ENCODE assay signal across 25 cellular contexts in genomic region chr13:113183450-113184129, GRCh38. TPM values are rescaled to one million over a fixed set of nuclear protein-coding genes. Genes with fewer than 3 reads are reported as not detected.
DNase-seq lines count a peak whose midpoint lies in the region; ATAC-seq, FAIRE-seq and TF ChIP-seq lines count a peak whose summit lies in the region.
"Had no signal": no experiment of that assay in that cellular context is flagged by ENCODE, and none has a peak within 500 bp of the region (broad histone marks: within the 10 kb centered on the region; RNA-seq: fewer than 3 reads in every experiment).

No MANE protein-coding gene starts in this region.

- intact Hi-C loops in CD4-positive, alpha-beta T cell (cut with DNase I, micrococcal nuclease): no loop called here
- intact Hi-C loops in HepG2 (cut with micrococcal nuclease; ENCODE audit: unreplicated experiment): loop anchor here (5.0 kb wide), 1 partner anchor 61 kb away; the partner anchor contains the start of gene F10

- H3K27me3 Mint-ChIP-seq in CD4-positive, alpha-beta T cell: no peaks in the 10 kb centered on the region
- H3K27me3 Mint-ChIP-seq in chondrocyte (ENCODE audit: low read depth): no peaks in the 10 kb centered on the region

- CTCF ChIA-PET in CD4-positive, alpha-beta T cell (lab: Charles Lee): no interaction called here
- CTCF ChIA-PET in HepG2 (lab: Yijun Ruan, JAX; ENCODE audit: low intra/inter-chr PET ratio, low total read pairs): no interaction called here

- no peaks in the 10 kb centered on the region for H3K27me3 ChIP-seq in CD4-positive, alpha-beta T cell (ENCODE audit: control insufficient read depth, insufficient read depth, low read length)
- no peaks in the 10 kb centered on the region for H3K27me3 ChIP-seq in HepG2 (ENCODE audit: control insufficient read depth in 1 of 2, insufficient read depth in 2 of 2, low read length in 2 of 2)
- H3K27me3 ChIP-seq: gastroesophageal sphincter, testis had no signal

- H3K4me2 ChIP-seq in HepG2 (ENCODE audit: low read depth, low read length): peak overlapping the region; percentile 57

- peaks cover 56% of the 10 kb centered on the region for H3K4me1 Mint-ChIP-seq in CD4-positive, alpha-beta T cell (ENCODE audit: low read depth)
- H3K4me1 Mint-ChIP-seq in chondrocyte (ENCODE audit: low read depth): peaks cover 59% of the 10 kb centered on the region

- no peak for ATAC-seq in CD4-positive, alpha-beta T cell (ENCODE audit: poor library complexity)
- ATAC-seq in HepG2 (peak; percentile 96), GM18873 (IDR thresholded peaks at IDR 0.05; ENCODE audit: low FRiP score, unreplicated experiment) (no peak)
- ATAC-seq: gastroesophageal sphincter, K562 had no signal

- no peak for TF ChIP-seq RAD21 in HepG2 (CRISPR knock-in tag; IDR thresholded peaks at IDR 0.05)

- peak overlapping the region; percentile 74 for H3K27ac Mint-ChIP-seq in CD4-positive, alpha-beta T cell
- H3K27ac Mint-ChIP-seq in chondrocyte (ENCODE audit: unreplicated experiment): peak overlapping the region; percentile 49

- peaks cover 30% of the 10 kb centered on the region for H3K4me1 ChIP-seq in HepG2 (ENCODE audit: insufficient read depth, low read length)
- H3K4me1 ChIP-seq: gastroesophageal sphincter had no signal

- no peaks in the 10 kb centered on the region for H3K9me3 ChIP-seq in CD4-positive, alpha-beta T cell (ENCODE audit: control insufficient read depth, low read length)
- no peaks in the 10 kb centered on the region for H3K9me3 ChIP-seq in HepG2 (ENCODE audit: low read length)
- H3K9me3 ChIP-seq: gastroesophageal sphincter, testis had no signal

- H3K79me2 ChIP-seq in HepG2 (ENCODE audit: insufficient read depth, low read length): peaks cover 4% of the 10 kb centered on the region

- TF ChIP-seq EP300 in HepG2 (IDR thresholded peaks at IDR 0.05; ENCODE audit: low read depth in 2 of 2, low read length in 2 of 2) (peak in 1 of 2 experiments; percentile 30; a peak in 2 of 4 replicates), HepG2 (CRISPR knock-in tag; IDR thresholded peaks at IDR 0.05; ENCODE audit: borderline replicate concordance) (no peak; the same call in 1 of the 2 replicates)

- H4K20me1 ChIP-seq in HepG2 (ENCODE audit: insufficient read depth, low read length): no peaks in the 10 kb centered on the region; the same call in 1 of the 2 replicates

- no peaks in the 10 kb centered on the region for H3K9me3 Mint-ChIP-seq in CD4-positive, alpha-beta T cell
- no peaks in the 10 kb centered on the region for H3K9me3 Mint-ChIP-seq in chondrocyte (ENCODE audit: low read depth)

- no peak overlapping the region for H3K27ac ChIP-seq in CD4-positive, alpha-beta T cell (ENCODE audit: low read depth, low read length)
- H3K27ac ChIP-seq in HepG2 (ENCODE audit: extremely low read length, insufficient read depth, low read length): peak overlapping the region; percentile 87
- H3K27ac ChIP-seq: gastroesophageal sphincter, GM23248, testis had no signal

- peak overlapping the region; percentile 42 for H3K4me3 Mint-ChIP-seq in CD4-positive, alpha-beta T cell
- H3K4me3 Mint-ChIP-seq in chondrocyte (ENCODE audit: unreplicated experiment): no peak overlapping the region

- no peak overlapping the region for H2AFZ ChIP-seq in HepG2 (ENCODE audit: low read length)
- H2AFZ ChIP-seq: GM23248 had no signal

- POLR2A ChIA-PET in CD4-positive, alpha-beta T cell (lab: Charles Lee): interaction anchor here (0.9 to 1.1 kb wide), 2 partner anchors 20 to 26 kb away, joined by 3 to 6 read pairs; partner anchors contain the start of gene CUL4A
- POLR2A ChIA-PET in HepG2 (lab: Yijun Ruan, JAX): interaction anchor here (0.7 to 2.4 kb wide), 12 partner anchors 10 to 61 kb away, joined by 3 to 16 read pairs (median 4); partner anchors contain the start of genes CUL4A, F10, PCID2 and PROZ

- no peak for TF ChIP-seq CTCF in CD4-positive, alpha-beta T cell (IDR thresholded peaks at IDR 0.05)
- TF ChIP-seq CTCF in chondrocyte (IDR thresholded peaks at IDR 0.05): no peak
- TF ChIP-seq CTCF in HepG2 (CRISPR knock-in tag; IDR thresholded peaks at IDR 0.05): no peak

- peak overlapping the region; percentile 50 for H3K9ac ChIP-seq in HepG2 (ENCODE audit: insufficient read depth, low read depth, low read length)
- H3K9ac ChIP-seq: GM23248 had no signal

- H3K4me3 ChIP-seq in HepG2 (replicated peaks in 1 of 3; ENCODE audit: insufficient read depth in 1 of 3, low read depth in 2 of 3, low read length in 3 of 3): peak overlapping the region in 1 of 3 experiments; percentile 39; a peak in 2 of 6 replicates
- H3K4me3 ChIP-seq: gastroesophageal sphincter, GM23248, K562, skin epidermis, testis had no signal

- no peak for DNase-seq in CD4-positive, alpha-beta T cell
- DNase-seq in HuH-7.5 (ENCODE audit: low spot score): peak; percentile 51
- no peak for DNase-seq in chondrocyte (ENCODE audit: low spot score)
- DNase-seq in HepG2 (ENCODE audit: low spot score): peak; percentile 85
- no peak for DNase-seq in Ammon's horn (ENCODE audit: low spot score)
- no peak for DNase-seq in COLO668 (lab: John Stamatoyannopoulos, UW; ENCODE audit: unreplicated experiment)
- no peak for DNase-seq in A172 (ENCODE audit: low spot score)
- DNase-seq: activated CD4-positive, alpha-beta T cell treated with anti-CD3 and anti-CD28 coated beads for 1 hour; AML-193; cerebellar nuclear complex; DMS153; GM23248; NCI-H2029 treated with DMSO at 0.1 percent for 48 hours; NCI-H524; SIG-M5; stimulated activated CD4-positive, alpha-beta T cell treated with anti-CD3 and anti-CD28 coated beads, Interleukin-4, amount 100 ng/mL, for 4 hours; stimulated activated CD8-positive, alpha-beta memory T cell treated with anti-CD3 and anti-CD28 coated beads, Interleukin-4, amount 100 ng/mL, for 48 hours; testis had no signal

- FAIRE-seq in HepG2 (lab: Jason Lieb, UNC): peak; percentile 93
- FAIRE-seq: K562 had no signal

- peaks cover 31 to 64% of the 10 kb centered on the region in 2 experiments for H3K36me3 ChIP-seq in HepG2 (replicated peaks in 1 of 2; ENCODE audit: control insufficient read depth in 1 of 2, insufficient read depth in 2 of 2, low read length in 2 of 2)

- 2% methylated on average over 14 of the region's 14 CpGs for WGBS in HepG2 (ENCODE audit: low lambda C conversion rate)

- peak in 1 of 2 experiments; percentile 50; a peak in 1 of 4 replicates for TF ChIP-seq POLR2A in HepG2 (IDR thresholded peaks at IDR 0.05; ENCODE audit: insufficient read depth in 1 of 2, low read depth in 2 of 2, low read length in 2 of 2)

- TSS peak; percentile 39 for BruUV-seq in HepG2 (replicated peaks; lab: Mats Ljungman, UMichigan)

- in situ Hi-C loops in HepG2 (cut with HindIII; ENCODE audit: extremely low pct_ligation_motif_present, low pct_unique_long_range_greater_than_20kb): no loop called here

- H3K36me3 Mint-ChIP-seq in CD4-positive, alpha-beta T cell (ENCODE audit: low read depth): peaks cover 84% of the 10 kb centered on the region
- H3K36me3 Mint-ChIP-seq in chondrocyte (ENCODE audit: low read depth): peaks cover 17% of the 10 kb centered on the region

RNA-seq across cellular contexts. Expression of gene PCID2, which starts 24.9 kb away (rescaled TPM):
- 10 to 100 TPM; 33.6 to 33.7 TPM for total RNA-seq in CD4-positive, alpha-beta T cell
- 32.9 to 42.8 TPM (median 33.7 TPM) in 3 replicates for total RNA-seq in chondrocyte
- total RNA-seq in HepG2 (2016; rRNA removed; fragmentation: Illumina TruSeq; extraction: Trizol): 65.0 and 76.4 TPM in 2 replicates
- total RNA-seq in HepG2 (2016; cell fraction: cytosol; rRNA removed; fragmentation: Illumina TruSeq; extraction: Trizol; ENCODE audit: low read depth): 16.3 and 17.9 TPM in 2 replicates
- 67.6 and 78.5 TPM in 2 replicates for total RNA-seq in HepG2 (2016; cell fraction: insoluble cytoplasmic fraction; rRNA removed; fragmentation: Illumina TruSeq; extraction: Trizol)
- total RNA-seq in HepG2 (2016; cell fraction: membrane; rRNA removed; fragmentation: Illumina TruSeq; extraction: Trizol): 25.4 and 26.5 TPM in 2 replicates
- 58.5 and 66.9 TPM in 2 replicates for total RNA-seq in HepG2 (2016; cell fraction: nucleus; rRNA removed; fragmentation: Illumina TruSeq; extraction: Trizol)
- 104 and 111 TPM in 2 replicates for polyA plus RNA-seq in HepG2 (2011; rRNA removed)
- 47.7 and 57.2 TPM in 2 replicates for polyA plus RNA-seq in HepG2 (2011; cell fraction: cytosol; rRNA removed)
- 185 and 190 TPM in 2 replicates for polyA plus RNA-seq in HepG2 (2011; cell fraction: nucleus; rRNA removed)
- polyA plus RNA-seq in HepG2 (2012): 56.8 and 63.4 TPM in 2 replicates
- 9.0 and 9.1 TPM in 2 replicates for polyA plus RNA-seq in HepG2 (2016; cell fraction: cytosol; fragmentation: Illumina TruSeq; extraction: Trizol; ENCODE audit: low read depth)
- 68.7 and 72.7 TPM in 2 replicates for polyA plus RNA-seq in HepG2 (2016; cell fraction: insoluble cytoplasmic fraction; fragmentation: Illumina TruSeq; extraction: Trizol; ENCODE audit: low read depth)
- polyA plus RNA-seq in HepG2 (2016; cell fraction: membrane; fragmentation: Illumina TruSeq; extraction: Trizol; ENCODE audit: low read depth): 14.2 and 15.6 TPM in 2 replicates
- 89.2 and 96.9 TPM in 2 replicates for polyA plus RNA-seq in HepG2 (2016; cell fraction: nucleus; fragmentation: Illumina TruSeq; extraction: Trizol; ENCODE audit: insufficient read depth, low read depth)
- 52.5 and 174 TPM in 2 replicates for polyA minus RNA-seq in HepG2 (2011; rRNA and poly(A)+ RNA removed; ENCODE audit: low replicate concordance)
- polyA minus RNA-seq in HepG2 (2011; cell fraction: cytosol; rRNA and poly(A)+ RNA removed): 23.5 and 34.0 TPM in 2 replicates
- 161 and 207 TPM in 2 replicates for polyA minus RNA-seq in HepG2 (2011; cell fraction: nucleus; rRNA and poly(A)+ RNA removed)
- total RNA-seq in A172 (2014; rRNA removed; shearing (Covaris generic)): 215 and 265 TPM in 2 replicates

RNA-seq across cellular contexts. Expression of gene PROZ, which starts 25.1 kb away (rescaled TPM):
- not detected for total RNA-seq in CD4-positive, alpha-beta T cell
- not detected in 3 replicates for total RNA-seq in chondrocyte
- 2.1 and 5.6 TPM in 2 replicates for total RNA-seq in HepG2 (2016; rRNA removed; fragmentation: Illumina TruSeq; extraction: Trizol)
- 0.20 and 0.35 TPM in 2 replicates for total RNA-seq in HepG2 (2016; cell fraction: cytosol; rRNA removed; fragmentation: Illumina TruSeq; extraction: Trizol; ENCODE audit: low read depth)
- 1.9 and 5.3 TPM in 2 replicates for total RNA-seq in HepG2 (2016; cell fraction: insoluble cytoplasmic fraction; rRNA removed; fragmentation: Illumina TruSeq; extraction: Trizol)
- 0.62 and 0.93 TPM in 2 replicates for total RNA-seq in HepG2 (2016; cell fraction: membrane; rRNA removed; fragmentation: Illumina TruSeq; extraction: Trizol)
- 3.0 and 4.0 TPM in 2 replicates for total RNA-seq in HepG2 (2016; cell fraction: nucleus; rRNA removed; fragmentation: Illumina TruSeq; extraction: Trizol)
- 22.5 and 26.1 TPM in 2 replicates for polyA plus RNA-seq in HepG2 (2011; rRNA removed)
- polyA plus RNA-seq in HepG2 (2011; cell fraction: cytosol; rRNA removed): 14.4 and 16.0 TPM in 2 replicates
- polyA plus RNA-seq in HepG2 (2011; cell fraction: nucleus; rRNA removed): 45.5 and 49.7 TPM in 2 replicates
- 12.7 and 14.1 TPM in 2 replicates for polyA plus RNA-seq in HepG2 (2012)
- 0.23 and 0.67 TPM in 2 replicates for polyA plus RNA-seq in HepG2 (2016; cell fraction: cytosol; fragmentation: Illumina TruSeq; extraction: Trizol; ENCODE audit: low read depth)
- 1.6 and 2.1 TPM in 2 replicates for polyA plus RNA-seq in HepG2 (2016; cell fraction: insoluble cytoplasmic fraction; fragmentation: Illumina TruSeq; extraction: Trizol; ENCODE audit: low read depth)
- polyA plus RNA-seq in HepG2 (2016; cell fraction: membrane; fragmentation: Illumina TruSeq; extraction: Trizol; ENCODE audit: low read depth): 0.70 and 0.93 TPM in 2 replicates
- polyA plus RNA-seq in HepG2 (2016; cell fraction: nucleus; fragmentation: Illumina TruSeq; extraction: Trizol; ENCODE audit: insufficient read depth, low read depth): 10.7 and 11.6 TPM in 2 replicates
- polyA minus RNA-seq in HepG2 (2011; rRNA and poly(A)+ RNA removed; ENCODE audit: low replicate concordance): 5.4 TPM in 1 of 2 replicates, not detected in the other
- polyA minus RNA-seq in HepG2 (2011; cell fraction: cytosol; rRNA and poly(A)+ RNA removed): 4.9 and 8.4 TPM in 2 replicates
- 3.1 and 4.4 TPM in 2 replicates for polyA minus RNA-seq in HepG2 (2011; cell fraction: nucleus; rRNA and poly(A)+ RNA removed)
- not detected in 2 replicates for total RNA-seq in A172 (2014; rRNA removed; shearing (Covaris generic))
- total RNA-seq: gastroesophageal sphincter, GM23248, K562, lower leg skin, myocyte, posterior vena cava had no signal
- polyA plus RNA-seq: GM23248, K562 had no signal

RNA-seq across cellular contexts. Expression of gene CUL4A, which starts 25.8 kb away (rescaled TPM):
- 10 to 100 TPM; 54.6 to 56.6 TPM for total RNA-seq in CD4-positive, alpha-beta T cell
- total RNA-seq in chondrocyte (63.7 to 64.6 TPM (median 64.1 TPM) in 3 replicates), HepG2 (2016; rRNA removed; fragmentation: Illumina TruSeq; extraction: Trizol) (75.3 and 95.5 TPM in 2 replicates)
- 28.8 and 32.0 TPM in 2 replicates for total RNA-seq in HepG2 (2016; cell fraction: cytosol; rRNA removed; fragmentation: Illumina TruSeq; extraction: Trizol; ENCODE audit: low read depth)
- 69.1 and 83.4 TPM in 2 replicates for total RNA-seq in HepG2 (2016; cell fraction: insoluble cytoplasmic fraction; rRNA removed; fragmentation: Illumina TruSeq; extraction: Trizol)
- 51.1 and 52.1 TPM in 2 replicates for total RNA-seq in HepG2 (2016; cell fraction: membrane; rRNA removed; fragmentation: Illumina TruSeq; extraction: Trizol)
- 55.3 and 56.2 TPM in 2 replicates for total RNA-seq in HepG2 (2016; cell fraction: nucleus; rRNA removed; fragmentation: Illumina TruSeq; extraction: Trizol)
- 51.2 and 60.8 TPM in 2 replicates for polyA plus RNA-seq in HepG2 (2011; rRNA removed)
- polyA plus RNA-seq in HepG2 (2011; cell fraction: cytosol; rRNA removed): 42.4 and 43.4 TPM in 2 replicates
- 121 and 126 TPM in 2 replicates for polyA plus RNA-seq in HepG2 (2011; cell fraction: nucleus; rRNA removed)
- polyA plus RNA-seq in HepG2 (2012): 72.5 and 74.5 TPM in 2 replicates
- polyA plus RNA-seq in HepG2 (2016; cell fraction: cytosol; fragmentation: Illumina TruSeq; extraction: Trizol; ENCODE audit: low read depth): 28.6 and 31.9 TPM in 2 replicates
- 70.4 and 80.3 TPM in 2 replicates for polyA plus RNA-seq in HepG2 (2016; cell fraction: insoluble cytoplasmic fraction; fragmentation: Illumina TruSeq; extraction: Trizol; ENCODE audit: low read depth)
- polyA plus RNA-seq in HepG2 (2016; cell fraction: membrane; fragmentation: Illumina TruSeq; extraction: Trizol; ENCODE audit: low read depth): 28.8 and 29.9 TPM in 2 replicates
- polyA plus RNA-seq in HepG2 (2016; cell fraction: nucleus; fragmentation: Illumina TruSeq; extraction: Trizol; ENCODE audit: insufficient read depth, low read depth): 99.2 and 101 TPM in 2 replicates
- polyA minus RNA-seq in HepG2 (2011; rRNA and poly(A)+ RNA removed; ENCODE audit: low replicate concordance): 93.3 and 188 TPM in 2 replicates
- polyA minus RNA-seq in HepG2 (2011; cell fraction: cytosol; rRNA and poly(A)+ RNA removed): 29.4 and 37.2 TPM in 2 replicates
- 74.4 and 75.7 TPM in 2 replicates for polyA minus RNA-seq in HepG2 (2011; cell fraction: nucleus; rRNA and poly(A)+ RNA removed)
- 142 and 154 TPM in 2 replicates for total RNA-seq in A172 (2014; rRNA removed; shearing (Covaris generic))

Comparison
In these comparisons a context has a peak if more than half of its experiments do, and no peak if none do; other contexts are left out.
1. DNase-seq: peak in HuH-7.5 (single experiment) and HepG2 (single experiment); none in CD4-positive, alpha-beta T cell (0 of 10), chondrocyte (single experiment), Ammon's horn (single experiment), COLO668 (single experiment) and A172 (single experiment).